18 cellular contexts compared by ENCODE assay signal in genomic region chr4:10981611-10982010, GRCh38.
DNase-seq lines count a peak whose midpoint lies in the region; FAIRE-seq and TF ChIP-seq lines count a peak whose summit lies in the region.
"Had no signal": no experiment of that assay in that cellular context is flagged by ENCODE, and none has a peak within 500 bp of the region (broad histone marks: within the 10 kb centered on the region; RNA-seq: fewer than 3 reads in every experiment).

No MANE protein-coding gene starts in this region.

- no peak overlapping the region for H4K8ac ChIP-seq in mesendoderm (ENCODE audit: low read depth, low read length)

- H3K18ac ChIP-seq in mesendoderm (ENCODE audit: low read length): peak overlapping the region; percentile 81

- peak overlapping the region; percentile 45 for H3K56ac ChIP-seq in mesendoderm (ENCODE audit: low read length)

- H3K4me3 ChIP-seq in Loucy (ENCODE audit: low read length, poor library complexity, severe bottlenecking) (no peak overlapping the region), mesendoderm (ENCODE audit: low read length) (no peak overlapping the region), tibial nerve (no peak overlapping the region)
- H3K4me3 ChIP-seq: A549, HAP-1 had no signal

- no peaks in the 10 kb centered on the region for H3K9me2 ChIP-seq in Loucy (replicated peaks; ENCODE audit: low read depth, low read length)

- no peaks in the 10 kb centered on the region for H3K79me1 ChIP-seq in mesendoderm (ENCODE audit: low read length)

- H2BK15ac ChIP-seq in mesendoderm (replicated peaks; ENCODE audit: low read depth): no peak overlapping the region

- H3K36me3 ChIP-seq in Loucy (ENCODE audit: insufficient read depth, low read length) (no peaks in the 10 kb centered on the region), mesendoderm (ENCODE audit: control insufficient read depth, insufficient read depth, low read length) (no peaks in the 10 kb centered on the region), tibial nerve (no peaks in the 10 kb centered on the region)
- H3K36me3 ChIP-seq: HAP-1 had no signal

- H4K5ac ChIP-seq in mesendoderm (ENCODE audit: low read length): no peak overlapping the region

- DNase-seq in ELF-1 (ENCODE audit: low read depth, low spot score): peak; percentile 73
- peak; percentile 71 for DNase-seq in mesendoderm
- no peak for DNase-seq in SIG-M5 treated with dmso at 0.1 percent for 504 hours (lab: John Stamatoyannopoulos, UW; ENCODE audit: unreplicated experiment)
- no peak for DNase-seq in tibial nerve (ENCODE audit: low spot score in 2 of 2)
- no peak for DNase-seq in OCI-M1 (lab: John Stamatoyannopoulos, UW)
- DNase-seq in GM13976 (ENCODE audit: low spot score): no peak
- DNase-seq: AML-193; CD4-positive, alpha-beta T cell; DMS153; DMS79; GF-D8; IMR-90 had no signal

- H3K4me2 ChIP-seq in Loucy (ENCODE audit: low read depth, low read length, poor library complexity, severe bottlenecking) (peak overlapping the region; percentile 55), mesendoderm (ENCODE audit: low read length) (no peak overlapping the region)
- H3K4me2 ChIP-seq: A549 had no signal

- H3K4me1 ChIP-seq in Loucy (ENCODE audit: insufficient read depth, low read length, poor library complexity, severe bottlenecking) (peaks cover 32% of the 10 kb centered on the region), mesendoderm (ENCODE audit: control insufficient read depth, low read depth, low read length) (peaks cover 13% of the 10 kb centered on the region), tibial nerve (peaks cover 0 to 9% (median 0%) of the 10 kb centered on the region in 4 donors)
- H3K4me1 ChIP-seq: A549, HAP-1 had no signal

- H3K9me3 ChIP-seq in Loucy (ENCODE audit: insufficient read depth, low read depth, low read length) (no peaks in the 10 kb centered on the region), tibial nerve (no peaks in the 10 kb centered on the region)
- H3K9me3 ChIP-seq: A549, HAP-1 had no signal

- H2AFZ ChIP-seq in Loucy (ENCODE audit: low read length): no peak overlapping the region

- peak overlapping the region; percentile 48 for H3K4ac ChIP-seq in mesendoderm (ENCODE audit: low read depth, low read length)

- no peak overlapping the region for H3K23ac ChIP-seq in mesendoderm (ENCODE audit: low read length)

- peak; percentile 95 for FAIRE-seq in endometrium (lab: Jason Lieb, UNC)
- FAIRE-seq: A549 had no signal

- no peak overlapping the region for H2AK5ac ChIP-seq in mesendoderm (ENCODE audit: low read length)

- H4K20me1 ChIP-seq in Loucy (ENCODE audit: insufficient read depth, low read length, poor library complexity, severe bottlenecking): no peaks in the 10 kb centered on the region

- TF ChIP-seq EP300 in tibial nerve (IDR thresholded peaks at IDR 0.05): no peak

- no CpG with 5 or more reads among the region's 1 CpG for WGBS in mesendoderm (ENCODE audit: extremely low coverage, insufficient coverage, low lambda C conversion rate)
- 21 to 36% methylated on average over 1 of the region's 1 CpG for WGBS in tibial nerve, 2 donors

- TF ChIP-seq CTCF in Loucy (conservative IDR thresholded peaks at IDR 0.05; ENCODE audit: low read length): no peak
- TF ChIP-seq CTCF in tibial nerve (IDR thresholded peaks at IDR 0.05): no peak
- TF ChIP-seq CTCF in GM13976 (IDR thresholded peaks at IDR 0.05; ENCODE audit: borderline replicate concordance, control extremely low read depth, extremely low read depth, insufficient read depth, missing control alignments): no peak

- in situ Hi-C loops in GM13976 (cut with MboI; ENCODE audit: low sequenced_read_pairs, unreplicated experiment): no loop called here

- H2BK5ac ChIP-seq in mesendoderm (ENCODE audit: low read length): peak overlapping the region; percentile 89

- H3K9ac ChIP-seq in Loucy (ENCODE audit: low read depth, low read length, poor library complexity, severe bottlenecking) (no peak overlapping the region), mesendoderm (ENCODE audit: low read length) (no peak overlapping the region)

- no peaks in the 10 kb centered on the region for H3K27me3 ChIP-seq in Loucy (ENCODE audit: insufficient read depth, low read length, poor library complexity, severe bottlenecking)
- H3K27me3 ChIP-seq in mesendoderm (ENCODE audit: insufficient read depth, low read length, poor library complexity): no peaks in the 10 kb centered on the region
- no peaks in the 10 kb centered on the region for H3K27me3 ChIP-seq in tibial nerve

- H2BK120ac ChIP-seq in mesendoderm (ENCODE audit: low read depth, low read length): peak overlapping the region; percentile 76

- H3K79me2 ChIP-seq in Loucy (ENCODE audit: insufficient read depth, low read length) (no peaks in the 10 kb centered on the region), mesendoderm (ENCODE audit: control insufficient read depth, insufficient read depth, low read length) (no peaks in the 10 kb centered on the region)

- TF ChIP-seq POLR2A in tibial nerve (IDR thresholded peaks at IDR 0.05): no peak

- no peak overlapping the region for H3K27ac ChIP-seq in mesendoderm (ENCODE audit: low read depth, low read length)
- H3K27ac ChIP-seq in tibial nerve: no peak overlapping the region
- H3K27ac ChIP-seq: 22Rv1, A549, C4-2B had no signal

- no peaks in the 10 kb centered on the region for H3F3A ChIP-seq in Loucy (ENCODE audit: low read depth)

Comparison
In these comparisons a context has a peak if more than half of its experiments do, and no peak if none do; other contexts are left out.
1. DNase-seq: peak in ELF-1 (single experiment) and mesendoderm (single experiment); none in SIG-M5 treated with dmso at 0.1 percent for 504 hours (single experiment), tibial nerve (0 of 2), OCI-M1 (single experiment) and GM13976 (single experiment).